ENCODE assay signal across 26 cellular contexts in the genomic region with DNA sequence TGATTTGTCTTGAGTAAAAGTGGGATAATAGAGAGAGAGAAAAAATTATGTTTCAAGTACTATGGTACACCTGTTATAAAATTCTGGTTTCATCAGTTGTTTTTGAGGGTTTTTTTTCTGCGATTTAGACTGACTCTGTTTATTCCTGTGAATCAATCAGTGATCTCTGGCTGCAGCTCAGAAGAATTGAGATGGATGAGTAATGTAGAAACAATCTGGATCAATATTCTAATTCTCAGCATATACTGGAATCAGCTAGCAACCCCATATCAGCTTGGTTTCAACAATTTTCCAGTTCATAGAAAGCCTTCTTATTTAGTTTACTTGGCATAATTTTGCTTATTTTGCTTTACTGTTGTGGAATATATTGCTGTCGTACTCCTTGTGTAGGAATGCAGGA. TPM values are rescaled to one million over a fixed set of nuclear protein-coding genes. Genes with fewer than 3 reads are reported as not detected.
DNase-seq lines count a peak whose midpoint lies in the region; ATAC-seq, FAIRE-seq and TF ChIP-seq lines count a peak whose summit lies in the region.
"Had no signal": no experiment of that assay in that cellular context is flagged by ENCODE, and none has a peak within 500 bp of the region (broad histone marks: within the 10 kb centered on the region; RNA-seq: fewer than 3 reads in every experiment).

No MANE protein-coding gene starts in this region.

- H3K27ac Mint-ChIP-seq in Calu3 (ENCODE audit: unreplicated experiment), result peak overlapping the region; percentile 46
- peak overlapping the region; percentile 48 for H3K27ac Mint-ChIP-seq in astrocyte (ENCODE audit: unreplicated experiment)
- H3K27ac Mint-ChIP-seq: B cell; CD4-positive, alpha-beta T cell; CD8-positive, alpha-beta T cell had no signal

- H2AFZ ChIP-seq in astrocyte (ENCODE audit: low read depth, low read length) (no peak overlapping the region), trophoblast cell (ENCODE audit: insufficient read depth, low read length, poor library complexity) (no peak overlapping the region)

- no peak overlapping the region for H3K9ac ChIP-seq in astrocyte (ENCODE audit: low read length)
- no peak overlapping the region for H3K9ac ChIP-seq in trophoblast cell (ENCODE audit: low read length)
- H3K9ac ChIP-seq: BLaER1 treated with 17β-estradiol and CSF1 and Interleukin-3, amounts not matched to agents 10 nM and 100 nM had no signal

- H3K9me3 Mint-ChIP-seq in Calu3 (ENCODE audit: low read depth, unreplicated experiment) (no peaks in the 10 kb centered on the region), astrocyte (ENCODE audit: unreplicated experiment) (peaks cover 9% of the 10 kb centered on the region)

- peak overlapping the region; percentile 17 for H3K4me3 Mint-ChIP-seq in Calu3 (ENCODE audit: low read depth, unreplicated experiment)
- H3K4me3 Mint-ChIP-seq in astrocyte (ENCODE audit: unreplicated experiment), result no peak overlapping the region
- H3K4me3 Mint-ChIP-seq: B cell; CD4-positive, alpha-beta T cell; CD8-positive, alpha-beta T cell had no signal

- CTCF ChIA-PET in Calu3 (lab: Charles Lee), result no interaction called here

- H4K8ac ChIP-seq in trophoblast cell (ENCODE audit: low read depth, low read length), result no peak overlapping the region

- peaks cover 37% of the 10 kb centered on the region for H3K4me1 ChIP-seq in astrocyte (ENCODE audit: insufficient read depth, low read length)
- H3K4me1 ChIP-seq in stomach, result peaks cover 0 to 20% (median 5%) of the 10 kb centered on the region in 4 donors
- peaks cover 0 to 9% of the 10 kb centered on the region in 2 experiments for H3K4me1 ChIP-seq in trophoblast cell (ENCODE audit: control insufficient read depth in 1 of 2, insufficient read depth in 2 of 2, low read length in 2 of 2)
- H3K4me1 ChIP-seq: BLaER1 treated with 17β-estradiol and CSF1 and Interleukin-3, amounts not matched to agents 10 nM and 100 nM had no signal

- H3K9me3 ChIP-seq in astrocyte (ENCODE audit: insufficient read depth, low read depth, low read length), result no peaks in the 10 kb centered on the region
- peaks cover 0 to 7% (median 0%) of the 10 kb centered on the region in 4 donors for H3K9me3 ChIP-seq in stomach
- peaks cover 2% of the 10 kb centered on the region for H3K9me3 ChIP-seq in trophoblast cell (ENCODE audit: insufficient read depth, low read depth, low read length)
- H3K9me3 ChIP-seq: A549, Caco-2 had no signal

- H3K36me3 Mint-ChIP-seq in Calu3 (ENCODE audit: insufficient read depth, unreplicated experiment) (peaks cover 5% of the 10 kb centered on the region), astrocyte (ENCODE audit: low read depth, unreplicated experiment) (no peaks in the 10 kb centered on the region)
- H3K36me3 Mint-ChIP-seq: CD8-positive, alpha-beta T cell had no signal

- no peaks in the 10 kb centered on the region for H3K27me3 ChIP-seq in astrocyte (ENCODE audit: insufficient read depth, low read length)
- no peaks in the 10 kb centered on the region for H3K27me3 ChIP-seq in stomach
- no peaks in the 10 kb centered on the region for H3K27me3 ChIP-seq in trophoblast cell (ENCODE audit: insufficient read depth, low read length)
- H3K27me3 ChIP-seq: BLaER1 treated with 17β-estradiol and CSF1 and Interleukin-3, amounts not matched to agents 10 nM and 100 nM had no signal

- no peak overlapping the region for H2BK120ac ChIP-seq in trophoblast cell (ENCODE audit: insufficient read depth, low read length, poor library complexity)

- no peak overlapping the region for H3K4me3 ChIP-seq in astrocyte (ENCODE audit: insufficient read depth, low read depth, low read length)
- H3K4me3 ChIP-seq in stomach, result no peak overlapping the region
- H3K4me3 ChIP-seq in trophoblast cell (ENCODE audit: low read depth, low read length), result no peak overlapping the region
- H3K4me3 ChIP-seq: A549; BLaER1 treated with 17β-estradiol and CSF1 and Interleukin-3, amounts not matched to agents 10 nM and 100 nM; GM12878 had no signal

- H3K4me2 ChIP-seq in astrocyte (ENCODE audit: low read length), result no peak overlapping the region
- no peak overlapping the region for H3K4me2 ChIP-seq in trophoblast cell (ENCODE audit: low read length)
- H3K4me2 ChIP-seq: A549; BLaER1 treated with 17β-estradiol and CSF1 and Interleukin-3, amounts not matched to agents 10 nM and 100 nM had no signal

- no peak overlapping the region for H2BK5ac ChIP-seq in trophoblast cell (ENCODE audit: low read depth, low read length, poor library complexity)

- H4K20me1 ChIP-seq in astrocyte (ENCODE audit: insufficient read depth, low read length), result no peaks in the 10 kb centered on the region
- H4K20me1 ChIP-seq: BLaER1 treated with 17β-estradiol and CSF1 and Interleukin-3, amounts not matched to agents 10 nM and 100 nM had no signal

- H3K14ac ChIP-seq in trophoblast cell (ENCODE audit: low read length), result no peak overlapping the region

- DNase-seq in Calu3, result no peak
- DNase-seq in astrocyte (ENCODE audit: low read depth), result no peak
- DNase-seq in iris pigment epithelial cell (ENCODE audit: low read depth), result peak; percentile 32
- DNase-seq in stomach, result no peak
- DNase-seq in trophoblast cell, result no peak
- DNase-seq: AML-193; Caco-2; CD4-positive, alpha-beta T cell; CD8-positive, alpha-beta T cell; DMS 273 treated with DMSO at 0.1 percent for 48 hours; DMS153; DMS53; DMS79; DND-41; EL; GDM1 had no signal

- H3K4me1 Mint-ChIP-seq in Calu3 (ENCODE audit: low read depth, unreplicated experiment) (peaks cover 43% of the 10 kb centered on the region), astrocyte (ENCODE audit: low read depth, unreplicated experiment) (peaks cover 42% of the 10 kb centered on the region)
- H3K4me1 Mint-ChIP-seq: B cell had no signal

- TF ChIP-seq CTCF in Calu3 (IDR thresholded peaks at IDR 0.05; ENCODE audit: unreplicated experiment) (no peak), astrocyte (IDR thresholded peaks at IDR 0.05; ENCODE audit: insufficient read depth, low read depth, low read length) (no peak), stomach (IDR thresholded peaks at IDR 0.05) (no peak)

- peaks cover 39% of the 10 kb centered on the region for H3K79me2 ChIP-seq in astrocyte (ENCODE audit: insufficient read depth, low read length)
- H3K79me2 ChIP-seq in trophoblast cell (ENCODE audit: control insufficient read depth, insufficient read depth, low read length, poor library complexity), result no peaks in the 10 kb centered on the region

- no peaks in the 10 kb centered on the region for H3K27me3 Mint-ChIP-seq in Calu3 (ENCODE audit: unreplicated experiment)
- no peaks in the 10 kb centered on the region for H3K27me3 Mint-ChIP-seq in astrocyte (ENCODE audit: low read depth, unreplicated experiment)

- no peaks in the 10 kb centered on the region for H3K79me1 ChIP-seq in trophoblast cell (ENCODE audit: low read length)

- no peak for TF ChIP-seq POLR2A in stomach (IDR thresholded peaks at IDR 0.05)

- no peak overlapping the region for H3K18ac ChIP-seq in trophoblast cell (ENCODE audit: low read length)

- H4K12ac ChIP-seq in trophoblast cell (ENCODE audit: low read depth, low read length), result no peak overlapping the region

- intact Hi-C loops in Calu3 (cut with micrococcal nuclease; ENCODE audit: unreplicated experiment) (loop anchor here (5.0 to 10.0 kb wide), 2 partner anchors 47 to 111 kb away; no protein-coding TSS in a partner anchor), stomach (cut with DNase I; ENCODE audit: low total_unique reads) (no loop called here)

- FAIRE-seq in astrocyte (lab: Jason Lieb, UNC), result no peak
- FAIRE-seq: A549, GM12878, GM12892, GM18507 had no signal

- H3K36me3 ChIP-seq in astrocyte (ENCODE audit: insufficient read depth, low read length), result no peaks in the 10 kb centered on the region
- H3K36me3 ChIP-seq in stomach, result no peaks in the 10 kb centered on the region
- no peaks in the 10 kb centered on the region for H3K36me3 ChIP-seq in trophoblast cell (ENCODE audit: control insufficient read depth in 1 of 2, insufficient read depth in 2 of 2, low read length in 2 of 2)
- H3K36me3 ChIP-seq: BLaER1 treated with 17β-estradiol and CSF1 and Interleukin-3, amounts not matched to agents 10 nM and 100 nM had no signal

- no TSS peak for BruUV-seq in Calu3 (replicated peaks; lab: Mats Ljungman, UMichigan)

- H4K91ac ChIP-seq in trophoblast cell (ENCODE audit: low read depth, low read length), result no peak overlapping the region

- no peak overlapping the region for H2AK5ac ChIP-seq in trophoblast cell (ENCODE audit: low read length)

- no peak overlapping the region for H3K4ac ChIP-seq in trophoblast cell (ENCODE audit: low read depth, low read length)

- no peak for TF ChIP-seq EP300 in stomach (IDR thresholded peaks at IDR 0.05)

- H3K23ac ChIP-seq in trophoblast cell (ENCODE audit: low read length), result no peak overlapping the region

- H2BK12ac ChIP-seq in trophoblast cell (ENCODE audit: low read length), result no peak overlapping the region

- no peak for ATAC-seq in HG02870 (IDR thresholded peaks at IDR 0.05; ENCODE audit: unreplicated experiment)
- ATAC-seq: A549; CD8-positive, alpha-beta T cell; GM12878 had no signal

- H3K27ac ChIP-seq in astrocyte (ENCODE audit: low read depth, low read length) (no peak overlapping the region), stomach (no peak overlapping the region), trophoblast cell (ENCODE audit: low read depth, low read length) (no peak overlapping the region)
- H3K27ac ChIP-seq: 22Rv1; BLaER1 treated with 17β-estradiol and CSF1 and Interleukin-3, amounts not matched to agents 10 nM and 100 nM; C4-2B had no signal

- 70 to 98% (median 93%) methylated on average over 2 of the region's 2 CpGs for WGBS in stomach, 5 donors
- WGBS in trophoblast cell (ENCODE audit: extremely low coverage, insufficient coverage, insufficient read length), result no CpG with 5 or more reads among the region's 2 CpGs

RNA-seq across cellular contexts. Expression of a gene that starts 43.0 kb away (rescaled TPM):
- total RNA-seq in Calu3 (2022) (2.3 and 4.0 TPM in 2 replicates), astrocyte (3.1 and 4.6 TPM in 2 replicates), stomach (1 to 10 TPM in 4 of 5 donors, under 1 TPM in 1; 0.89 to 1.7 (median 1.2) TPM)
- polyA plus RNA-seq in stomach, result under 1 TPM; 0.15 to 0.81 (median 0.33) TPM
- polyA plus RNA-seq in trophoblast cell (2013), result 0.11 and 0.12 TPM in 2 replicates
- total RNA-seq: B cell; CD4-positive, alpha-beta T cell; CD8-positive, alpha-beta T cell; G401 had no signal
